Comparison of ENCODE assay signal across 18 cellular contexts in genomic region chr17:60107526-60108257, GRCh38. TPM values are rescaled to one million over a fixed set of nuclear protein-coding genes. Genes with fewer than 3 reads are reported as not detected.
A peak's percentile ranks its signal among the peaks of the same experiment; 100 is the strongest.
DNase-seq lines count a peak whose midpoint lies in the region; ATAC-seq, FAIRE-seq and TF ChIP-seq lines count a peak whose summit lies in the region.
"Had no signal": no experiment of that assay in that cellular context is flagged by ENCODE, and none has a peak within 500 bp of the region (broad histone marks: within the 10 kb centered on the region; RNA-seq: fewer than 3 reads in every experiment).

No MANE protein-coding gene starts in this region.

- TF ChIP-seq CTCF in HepG2 (CRISPR knock-in tag; IDR thresholded peaks at IDR 0.05) (no peak), right lobe of liver (IDR thresholded peaks at IDR 0.05) (no peak), PC-3 (conservative IDR thresholded peaks at IDR 0.05; ENCODE audit: low read depth, low read length) (no peak), fibroblast of villous mesenchyme (IDR thresholded peaks at IDR 0.05; ENCODE audit: insufficient read depth, low read depth, low read length) (peak; percentile 23)

- H3K27me3 ChIP-seq in HepG2 (ENCODE audit: control insufficient read depth in 1 of 2, insufficient read depth in 2 of 2, low read length in 2 of 2) = peaks cover 0 to 9% of the 10 kb centered on the region in 2 experiments; a peak in 3 of 5 replicates
- H3K27me3 ChIP-seq in right lobe of liver = peaks cover 0 to 3% of the 10 kb centered on the region in 2 donors
- no peaks in the 10 kb centered on the region; the same call in 1 of the 2 replicates for H3K27me3 ChIP-seq in PC-3 (ENCODE audit: low read length)

- WGBS in HepG2 (ENCODE audit: low lambda C conversion rate) = 36% methylated on average over 10 of the region's 10 CpGs
- WGBS in right lobe of liver (ENCODE audit: insufficient coverage, low coverage, low lambda C conversion rate, missing lambda C conversion rate) = 73% methylated on average over 6 of the region's 10 CpGs

- H2AFZ ChIP-seq in HepG2 (ENCODE audit: low read length) (no peak overlapping the region), PC-3 (ENCODE audit: low read length) (no peak overlapping the region)

- TF ChIP-seq POLR2A in HepG2 (IDR thresholded peaks at IDR 0.05; ENCODE audit: insufficient read depth in 1 of 2, low read depth in 2 of 2, low read length in 2 of 2) = no peak
- TF ChIP-seq POLR2A in right lobe of liver (IDR thresholded peaks at IDR 0.05) = no peak

- H3K4me3 ChIP-seq in HepG2 (replicated peaks in 1 of 3; ENCODE audit: insufficient read depth in 1 of 3, low read depth in 2 of 3, low read length in 3 of 3) = no peak overlapping the region
- H3K4me3 ChIP-seq in right lobe of liver = no peak overlapping the region
- H3K4me3 ChIP-seq in PC-3 (ENCODE audit: low read length) = no peak overlapping the region
- no peak overlapping the region for H3K4me3 ChIP-seq in fibroblast of villous mesenchyme (ENCODE audit: low read depth, low read length)
- H3K4me3 ChIP-seq: SK-N-MC had no signal

- intact Hi-C loops in HepG2 (cut with micrococcal nuclease; ENCODE audit: unreplicated experiment) = no loop called here
- intact Hi-C loops in right lobe of liver (cut with DNase I) = no loop called here
- intact Hi-C loops in PC-3 (cut with micrococcal nuclease) = loop anchor here (10.0 kb wide), 1 partner anchor 457 kb away; no protein-coding TSS in a partner anchor

- no peaks in the 10 kb centered on the region for H3K9me3 ChIP-seq in HepG2 (ENCODE audit: low read length)
- H3K9me3 ChIP-seq in right lobe of liver = no peaks in the 10 kb centered on the region
- H3K9me3 ChIP-seq in PC-3 (ENCODE audit: low read length) = no peaks in the 10 kb centered on the region

- H3F3A ChIP-seq in PC-3 (ENCODE audit: low read length, unreplicated experiment) = no peaks in the 10 kb centered on the region

- FAIRE-seq in HepG2 (lab: Jason Lieb, UNC) = peak; percentile 80

- BruUV-seq in HepG2 (replicated peaks; lab: Mats Ljungman, UMichigan) (no TSS peak), PC-3 (replicated peaks; lab: Mats Ljungman, UMichigan) (no TSS peak)

- TF ChIP-seq EP300 in HepG2 (IDR thresholded peaks at IDR 0.05; ENCODE audit: low read depth in 2 of 2, low read length in 2 of 2) (no peak), HepG2 (CRISPR knock-in tag; IDR thresholded peaks at IDR 0.05; ENCODE audit: borderline replicate concordance) (no peak)

- H3K36me3 ChIP-seq in HepG2 (replicated peaks in 1 of 2; ENCODE audit: control insufficient read depth in 1 of 2, insufficient read depth in 2 of 2, low read length in 2 of 2) = no peaks in the 10 kb centered on the region
- no peaks in the 10 kb centered on the region for H3K36me3 ChIP-seq in right lobe of liver
- no peaks in the 10 kb centered on the region for H3K36me3 ChIP-seq in PC-3 (ENCODE audit: low read depth, low read length)

- no peaks in the 10 kb centered on the region for H3K9me2 ChIP-seq in PC-3 (replicated peaks; ENCODE audit: low read length)

- H3K4me1 ChIP-seq in HepG2 (ENCODE audit: insufficient read depth, low read length) (no peaks in the 10 kb centered on the region), right lobe of liver (no peaks in the 10 kb centered on the region), PC-3 (ENCODE audit: insufficient read depth, low read length) (peaks cover 4% of the 10 kb centered on the region; the same call in 1 of the 2 replicates)

- H4K20me1 ChIP-seq in HepG2 (ENCODE audit: insufficient read depth, low read length) = no peaks in the 10 kb centered on the region
- no peaks in the 10 kb centered on the region for H4K20me1 ChIP-seq in PC-3 (ENCODE audit: low read length)

- H3K79me2 ChIP-seq in HepG2 (ENCODE audit: insufficient read depth, low read length) (no peaks in the 10 kb centered on the region), PC-3 (ENCODE audit: low read length) (no peaks in the 10 kb centered on the region)

- no peak overlapping the region for H3K27ac ChIP-seq in HepG2 (ENCODE audit: extremely low read length, insufficient read depth, low read length)
- no peak overlapping the region for H3K27ac ChIP-seq in right lobe of liver
- no peak overlapping the region for H3K27ac ChIP-seq in PC-3 (ENCODE audit: low read length)
- H3K27ac ChIP-seq: SK-N-MC had no signal

- in situ Hi-C loops in HepG2 (cut with HindIII; ENCODE audit: extremely low pct_ligation_motif_present, low pct_unique_long_range_greater_than_20kb) = no loop called here

- H3K9ac ChIP-seq in HepG2 (ENCODE audit: insufficient read depth, low read depth, low read length) (no peak overlapping the region), PC-3 (ENCODE audit: low read length) (no peak overlapping the region)

- ATAC-seq in HepG2 (peak; percentile 75), right lobe of liver (no peak), PC-3 (peak; percentile 21; the same call in 1 of the 2 replicates), HG03196 (IDR thresholded peaks at IDR 0.05; ENCODE audit: unreplicated experiment) (no peak), HG02610 (IDR thresholded peaks at IDR 0.05; ENCODE audit: unreplicated experiment) (no peak)
- ATAC-seq: activated CD4-positive, alpha-beta T cell treated with anti-CD3 and anti-CD28 coated beads for 36 hours had no signal

- no peak for TF ChIP-seq RAD21 in HepG2 (CRISPR knock-in tag; IDR thresholded peaks at IDR 0.05)

- CTCF ChIA-PET in HepG2 (lab: Yijun Ruan, JAX; ENCODE audit: low intra/inter-chr PET ratio, low total read pairs) = no interaction called here
- CTCF ChIA-PET in PC-3 (lab: Charles Lee) = interaction anchor here (0.6 kb wide), 1 partner anchor 29 kb away, joined by 3 read pairs; no protein-coding TSS in a partner anchor

- DNase-seq in HepG2 (ENCODE audit: low spot score) (no peak), right lobe of liver (no peak), PC-3 (peak; percentile 17), fibroblast of villous mesenchyme (ENCODE audit: low read depth) (peak; percentile 44), activated gamma-delta T cell treated with Interleukin-2 at 50 U/mL for 16 hours (no peak), NCI-H774 (lab: John Stamatoyannopoulos, UW) (no peak)
- DNase-seq: activated CD4-positive, alpha-beta T cell treated with anti-CD3 and anti-CD28 coated beads for 36 hours; C1 segment of cervical spinal cord; GOT3; hypothalamus; mesendoderm; NCI-H187; stimulated activated CD4-positive, alpha-beta T cell treated with anti-CD3 and anti-CD28 coated beads, Interleukin-2, amount 100 ng/mL, for 48 hours; stimulated activated naive CD4-positive, alpha-beta T cell had no signal

- POLR2A ChIA-PET in HepG2 (lab: Yijun Ruan, JAX) = no interaction called here
- POLR2A ChIA-PET in PC-3 (lab: Charles Lee; ENCODE audit: unreplicated experiment) = interaction anchor here (0.6 kb wide), 1 partner anchor 10 kb away, joined by 3 read pairs; no protein-coding TSS in a partner anchor

- H3K4me2 ChIP-seq in HepG2 (ENCODE audit: low read depth, low read length) (no peak overlapping the region), PC-3 (ENCODE audit: low read length) (no peak overlapping the region)

RNA-seq across cellular contexts. Expression of gene HEATR6, which starts 29.0 kb away (rescaled TPM):
- total RNA-seq in HepG2 (2016; rRNA removed; fragmentation: Illumina TruSeq; extraction: Trizol) (18.4 and 20.3 TPM in 2 replicates), right lobe of liver (1 to 10 TPM; 3.6 to 7.3 (median 6.3) TPM), PC-3 (2014; rRNA removed) (24.7 and 31.6 TPM in 2 replicates), fibroblast of villous mesenchyme (26.7 and 27.6 TPM in 2 replicates)
- total RNA-seq in HepG2 (2016; cell fraction: cytosol; rRNA removed; fragmentation: Illumina TruSeq; extraction: Trizol; ENCODE audit: low read depth) = 2.3 and 4.3 TPM in 2 replicates
- total RNA-seq in HepG2 (2016; cell fraction: insoluble cytoplasmic fraction; rRNA removed; fragmentation: Illumina TruSeq; extraction: Trizol) = 18.9 and 20.3 TPM in 2 replicates
- 5.4 and 6.6 TPM in 2 replicates for total RNA-seq in HepG2 (2016; cell fraction: membrane; rRNA removed; fragmentation: Illumina TruSeq; extraction: Trizol)
- total RNA-seq in HepG2 (2016; cell fraction: nucleus; rRNA removed; fragmentation: Illumina TruSeq; extraction: Trizol) = 22.7 and 29.7 TPM in 2 replicates
- polyA plus RNA-seq in HepG2 (2011; rRNA removed) = 21.4 and 22.1 TPM in 2 replicates
- polyA plus RNA-seq in HepG2 (2011; cell fraction: cytosol; rRNA removed) = 16.0 and 16.2 TPM in 2 replicates
- polyA plus RNA-seq in HepG2 (2011; cell fraction: nucleus; rRNA removed) = 131 and 149 TPM in 2 replicates
- 14.9 and 15.5 TPM in 2 replicates for polyA plus RNA-seq in HepG2 (2012)
- polyA plus RNA-seq in HepG2 (2016; cell fraction: cytosol; fragmentation: Illumina TruSeq; extraction: Trizol; ENCODE audit: low read depth) = 0.63 and 0.85 TPM in 2 replicates
- 12.1 and 12.7 TPM in 2 replicates for polyA plus RNA-seq in HepG2 (2016; cell fraction: insoluble cytoplasmic fraction; fragmentation: Illumina TruSeq; extraction: Trizol; ENCODE audit: low read depth)
- polyA plus RNA-seq in HepG2 (2016; cell fraction: membrane; fragmentation: Illumina TruSeq; extraction: Trizol; ENCODE audit: low read depth) = 1.4 and 1.7 TPM in 2 replicates
- 34.2 and 40.8 TPM in 2 replicates for polyA plus RNA-seq in HepG2 (2016; cell fraction: nucleus; fragmentation: Illumina TruSeq; extraction: Trizol; ENCODE audit: insufficient read depth, low read depth)
- polyA minus RNA-seq in HepG2 (2011; rRNA and poly(A)+ RNA removed; ENCODE audit: low replicate concordance) = 30.5 and 72.9 TPM in 2 replicates
- 17.1 and 24.8 TPM in 2 replicates for polyA minus RNA-seq in HepG2 (2011; cell fraction: cytosol; rRNA and poly(A)+ RNA removed)
- polyA minus RNA-seq in HepG2 (2011; cell fraction: nucleus; rRNA and poly(A)+ RNA removed) = 72.4 and 73.8 TPM in 2 replicates

RNA-seq across cellular contexts. Expression of gene CA4, which starts 42.1 kb away (rescaled TPM):
- total RNA-seq in HepG2 (2016; rRNA removed; fragmentation: Illumina TruSeq; extraction: Trizol) (not detected in 2 replicates), right lobe of liver (under 1 TPM in 3 of 6 experiments, not detected in 3; 0.33 to 0.37 (median 0.35) TPM), PC-3 (2014; rRNA removed) (not detected in 2 replicates), fibroblast of villous mesenchyme (not detected in 2 replicates)
- total RNA-seq in HepG2 (2016; cell fraction: cytosol; rRNA removed; fragmentation: Illumina TruSeq; extraction: Trizol; ENCODE audit: low read depth) = not detected in 2 replicates
- not detected in 2 replicates for total RNA-seq in HepG2 (2016; cell fraction: insoluble cytoplasmic fraction; rRNA removed; fragmentation: Illumina TruSeq; extraction: Trizol)
- total RNA-seq in HepG2 (2016; cell fraction: membrane; rRNA removed; fragmentation: Illumina TruSeq; extraction: Trizol) = not detected in 2 replicates
- total RNA-seq in HepG2 (2016; cell fraction: nucleus; rRNA removed; fragmentation: Illumina TruSeq; extraction: Trizol) = not detected in 2 replicates
- polyA plus RNA-seq in HepG2 (2011; rRNA removed) = not detected in 2 replicates
- polyA plus RNA-seq in HepG2 (2011; cell fraction: cytosol; rRNA removed) = not detected in 2 replicates
- polyA plus RNA-seq in HepG2 (2011; cell fraction: nucleus; rRNA removed) = not detected in 2 replicates
- not detected in 2 replicates for polyA plus RNA-seq in HepG2 (2012)
- not detected in 2 replicates for polyA plus RNA-seq in HepG2 (2016; cell fraction: cytosol; fragmentation: Illumina TruSeq; extraction: Trizol; ENCODE audit: low read depth)
- polyA plus RNA-seq in HepG2 (2016; cell fraction: insoluble cytoplasmic fraction; fragmentation: Illumina TruSeq; extraction: Trizol; ENCODE audit: low read depth) = not detected in 2 replicates
- polyA plus RNA-seq in HepG2 (2016; cell fraction: membrane; fragmentation: Illumina TruSeq; extraction: Trizol; ENCODE audit: low read depth) = not detected in 2 replicates
- not detected in 2 replicates for polyA plus RNA-seq in HepG2 (2016; cell fraction: nucleus; fragmentation: Illumina TruSeq; extraction: Trizol; ENCODE audit: insufficient read depth, low read depth)
- polyA minus RNA-seq in HepG2 (2011; rRNA and poly(A)+ RNA removed; ENCODE audit: low replicate concordance) = not detected in 2 replicates
- polyA minus RNA-seq in HepG2 (2011; cell fraction: cytosol; rRNA and poly(A)+ RNA removed) = not detected in 2 replicates
- polyA minus RNA-seq in HepG2 (2011; cell fraction: nucleus; rRNA and poly(A)+ RNA removed) = not detected in 2 replicates
- total RNA-seq: activated CD4-positive, alpha-beta T cell treated with anti-CD3 and anti-CD28 coated beads for 36 hours; activated T-helper 1 cell treated with anti-CD3 and anti-CD28 coated beads, Interleukin-12 subunit alpha, Interleukin-12 subunit beta, Interleukin-2, Interleukin-4 antibody, amounts not matched to agents 30 ng/mL and 10 ng/mL and 1 ng/mL, durations not matched to agents 14 hours and 24 hours and 36 hours had no signal

Comparison
In these comparisons a context has a peak if more than half of its experiments do, and no peak if none do; other contexts are left out.
1. ATAC-seq: peak in HepG2 (single experiment) and PC-3 (single experiment); none in right lobe of liver (0 of 4), HG03196 (single experiment) and HG02610 (single experiment).
2. DNase-seq: peak in PC-3 (single experiment) and fibroblast of villous mesenchyme (single experiment); none in HepG2 (single experiment), right lobe of liver (0 of 3), activated gamma-delta T cell treated with Interleukin-2 at 50 U/mL for 16 hours (single experiment) and NCI-H774 (single experiment).